ENCODE assay signal across 3 cellular contexts in genomic region chr12:115449526-115449925, GRCh38.
TF ChIP-seq lines count a peak whose summit lies in the region.

No MANE protein-coding gene starts in this region.

TF ChIP-seq in A549, 52 proteins besides CTCF, POLR2A, EP300 and RAD21:
- TF ChIP-seq ELK1 (IDR thresholded peaks at IDR 0.05; ENCODE audit: low read depth, low read length) (no peak), MAFK (IDR thresholded peaks at IDR 0.05; ENCODE audit: partially characterized antibody) (peak; percentile 98)

TF ChIP-seq in IMR-90, 13 proteins besides CTCF, POLR2A, EP300 and RAD21:
- peak; percentile 84 for TF ChIP-seq NFE2L2 (IDR thresholded peaks at IDR 0.05; ENCODE audit: low read depth, low read length)
- peak; percentile 99 for TF ChIP-seq MAFK (IDR thresholded peaks at IDR 0.05; ENCODE audit: low read depth, low read length)
- TF ChIP-seq USF2 (IDR thresholded peaks at IDR 0.05; ENCODE audit: low read depth, low read length): no peak
- TF ChIP-seq CHD1 (IDR thresholded peaks at IDR 0.05; ENCODE audit: low read depth, low read length): no peak
- TF ChIP-seq MXI1 (IDR thresholded peaks at IDR 0.05; ENCODE audit: borderline replicate concordance, low read depth, low read length): no peak
- TF ChIP-seq CEBPB (IDR thresholded peaks at IDR 0.05; ENCODE audit: low read depth, low read length): no peak

TF ChIP-seq in SK-N-SH treated with all-trans-retinoic acid at 6 μM for 48 hours, 23 proteins besides CTCF, POLR2A, EP300 and RAD21:
- TF ChIP-seq PPARA (CRISPR knock-in tag; IDR thresholded peaks at IDR 0.05; ENCODE audit: borderline replicate concordance): no peak
- no peak for TF ChIP-seq POU6F1 (CRISPR knock-in tag; IDR thresholded peaks at IDR 0.05; ENCODE audit: borderline replicate concordance, low read depth)
- no peak for TF ChIP-seq SNAI2 (CRISPR knock-in tag; IDR thresholded peaks at IDR 0.05)
- TF ChIP-seq CREB5 (CRISPR knock-in tag; IDR thresholded peaks at IDR 0.05; ENCODE audit: low read depth): no peak
- no peak for TF ChIP-seq CSRNP3 (CRISPR knock-in tag; IDR thresholded peaks at IDR 0.05)
- no peak for TF ChIP-seq ZFP30 (CRISPR knock-in tag; IDR thresholded peaks at IDR 0.05)
- no peak for TF ChIP-seq ZNF565 (CRISPR knock-in tag; conservative IDR thresholded peaks at IDR 0.05; ENCODE audit: low read depth)
- no peak for TF ChIP-seq BACH2 (CRISPR knock-in tag; IDR thresholded peaks at IDR 0.05; ENCODE audit: borderline replicate concordance)
- no peak for TF ChIP-seq ARNTL (CRISPR knock-in tag; IDR thresholded peaks at IDR 0.05; ENCODE audit: borderline replicate concordance, low read depth)
